Comparison of ENCODE assay signal across 27 cellular contexts in the genomic region with DNA sequence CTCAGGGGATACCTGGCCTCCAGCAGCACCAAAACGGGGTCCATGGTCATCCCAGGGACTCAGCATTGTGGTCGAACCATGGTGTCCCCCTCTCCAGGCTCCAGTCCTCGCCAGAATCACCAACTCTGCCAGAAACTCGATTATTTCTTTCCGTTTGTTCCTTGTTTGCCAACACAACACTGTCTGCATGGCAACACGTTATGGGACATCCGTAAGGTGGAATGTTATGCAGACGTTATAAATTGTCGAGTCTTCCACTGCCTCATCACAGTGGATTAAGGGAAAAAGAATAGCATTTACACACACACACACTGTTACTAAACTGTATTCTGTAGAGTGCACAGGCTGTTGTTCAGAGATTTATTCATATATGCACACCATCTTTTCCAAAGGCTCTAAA. TPM values are rescaled to one million over a fixed set of nuclear protein-coding genes. Genes with fewer than 3 reads are reported as not detected.
DNase-seq lines count a peak whose midpoint lies in the region; ATAC-seq, FAIRE-seq and TF ChIP-seq lines count a peak whose summit lies in the region.
"Had no signal": no experiment of that assay in that cellular context is flagged by ENCODE, and none has a peak within 500 bp of the region (broad histone marks: within the 10 kb centered on the region; RNA-seq: fewer than 3 reads in every experiment).

No MANE protein-coding gene starts in this region.

- no peak overlapping the region for H3K4me2 ChIP-seq in astrocyte (ENCODE audit: low read length)
- no peak overlapping the region for H3K4me2 ChIP-seq in mesenchymal stem cell (ENCODE audit: low read length, poor library complexity, severe bottlenecking)
- no peak overlapping the region for H3K4me2 ChIP-seq in HepG2 (ENCODE audit: low read depth, low read length)
- H3K4me2 ChIP-seq: A549, GM23338 had no signal

- WGBS in mesenchymal stem cell = 76% methylated on average over 9 of the region's 9 CpGs
- 71% methylated on average over 9 of the region's 9 CpGs for WGBS in HepG2 (ENCODE audit: low lambda C conversion rate)

- no peak for TF ChIP-seq RAD21 in HepG2 (CRISPR knock-in tag; IDR thresholded peaks at IDR 0.05)

- H3K27me3 Mint-ChIP-seq in astrocyte (ENCODE audit: low read depth, unreplicated experiment) = peaks cover 18% of the 10 kb centered on the region

- H3K27ac Mint-ChIP-seq in astrocyte (ENCODE audit: unreplicated experiment) = peak overlapping the region; percentile 43
- H3K27ac Mint-ChIP-seq: CD8-positive, alpha-beta T cell; GM23338; H9; HFFc6 had no signal

- no peak for TF ChIP-seq POLR2A in HepG2 (IDR thresholded peaks at IDR 0.05; ENCODE audit: insufficient read depth in 1 of 2, low read depth in 2 of 2, low read length in 2 of 2)

- no peak overlapping the region for H2BK15ac ChIP-seq in mesenchymal stem cell (ENCODE audit: low read depth, poor library complexity, severe bottlenecking)

- peaks cover 19% of the 10 kb centered on the region for H3K4me1 Mint-ChIP-seq in astrocyte (ENCODE audit: low read depth, unreplicated experiment)

- in situ Hi-C loops in HepG2 (cut with HindIII; ENCODE audit: extremely low pct_ligation_motif_present, low pct_unique_long_range_greater_than_20kb) = no loop called here

- CTCF ChIA-PET in HepG2 (lab: Yijun Ruan, JAX; ENCODE audit: low intra/inter-chr PET ratio, low total read pairs) = no interaction called here

- TF ChIP-seq CTCF in AG10803 (conservative IDR thresholded peaks at IDR 0.05; ENCODE audit: low read length) (no peak), astrocyte (IDR thresholded peaks at IDR 0.05; ENCODE audit: insufficient read depth, low read depth, low read length) (no peak), HepG2 (CRISPR knock-in tag; IDR thresholded peaks at IDR 0.05) (no peak)

- peaks cover 11% of the 10 kb centered on the region for H3K27me3 ChIP-seq in astrocyte (ENCODE audit: insufficient read depth, low read length)
- peaks cover 17 to 39% of the 10 kb centered on the region in 2 experiments for H3K27me3 ChIP-seq in mesenchymal stem cell (ENCODE audit: control insufficient read depth in 1 of 2, insufficient read depth in 1 of 2, low read length in 2 of 2)
- peaks cover 0 to 11% of the 10 kb centered on the region in 2 experiments; a peak in 2 of 5 replicates for H3K27me3 ChIP-seq in HepG2 (ENCODE audit: control insufficient read depth in 1 of 2, insufficient read depth in 2 of 2, low read length in 2 of 2)

- FAIRE-seq in astrocyte (lab: Jason Lieb, UNC) (no peak), HepG2 (lab: Jason Lieb, UNC) (no peak)
- FAIRE-seq: A549, GM12892, RCC 7860 had no signal

- no peak overlapping the region for H2AFZ ChIP-seq in astrocyte (ENCODE audit: low read depth, low read length)
- H2AFZ ChIP-seq in mesenchymal stem cell (ENCODE audit: low read depth, low read length) = no peak overlapping the region
- H2AFZ ChIP-seq in HepG2 (ENCODE audit: low read length) = no peak overlapping the region
- H2AFZ ChIP-seq: GM23338 had no signal

- peaks cover 2% of the 10 kb centered on the region for H3K36me3 Mint-ChIP-seq in astrocyte (ENCODE audit: low read depth, unreplicated experiment)

- H4K8ac ChIP-seq in mesenchymal stem cell (ENCODE audit: low read length) = no peak overlapping the region

- H3K9me3 ChIP-seq in astrocyte (ENCODE audit: insufficient read depth, low read depth, low read length) (no peaks in the 10 kb centered on the region), mesenchymal stem cell (ENCODE audit: control insufficient read depth, low read length) (no peaks in the 10 kb centered on the region), HepG2 (ENCODE audit: low read length) (no peaks in the 10 kb centered on the region)
- H3K9me3 ChIP-seq: A549, Caco-2 had no signal

- H2BK12ac ChIP-seq in mesenchymal stem cell (ENCODE audit: low read length in 2 of 2) = no peak overlapping the region

- H3K9me3 Mint-ChIP-seq in astrocyte (ENCODE audit: unreplicated experiment) = no peaks in the 10 kb centered on the region
- H3K9me3 Mint-ChIP-seq: CD8-positive, alpha-beta T cell; GM23338; H9; HFFc6 had no signal

- no peak overlapping the region for H3K4me3 ChIP-seq in AG10803 (ENCODE audit: low read length)
- no peak overlapping the region for H3K4me3 ChIP-seq in astrocyte (ENCODE audit: insufficient read depth, low read depth, low read length)
- H3K4me3 ChIP-seq in mesenchymal stem cell (ENCODE audit: insufficient read depth in 1 of 2, low read depth in 1 of 2, low read length in 2 of 2) = no peak overlapping the region
- H3K4me3 ChIP-seq in HepG2 (replicated peaks in 1 of 3; ENCODE audit: insufficient read depth in 1 of 3, low read depth in 2 of 3, low read length in 3 of 3) = no peak overlapping the region
- H3K4me3 ChIP-seq: A549, GM23338 had no signal

- H3K4me3 Mint-ChIP-seq in astrocyte (ENCODE audit: unreplicated experiment) = no peak overlapping the region
- H3K4me3 Mint-ChIP-seq: CD8-positive, alpha-beta T cell; GM23338; H9; HFFc6 had no signal

- no peaks in the 10 kb centered on the region for H4K20me1 ChIP-seq in astrocyte (ENCODE audit: insufficient read depth, low read length)
- H4K20me1 ChIP-seq in HepG2 (ENCODE audit: insufficient read depth, low read length) = 0 out of 2 replicates have a peak, but pooled peaks cover 5% of the 10 kb centered on the region

- no TSS peak for BruUV-seq in HepG2 (replicated peaks; lab: Mats Ljungman, UMichigan)

- no peak overlapping the region for H2AK5ac ChIP-seq in mesenchymal stem cell (ENCODE audit: low read length, severe bottlenecking)

- POLR2A ChIA-PET in HepG2 (lab: Yijun Ruan, JAX) = no interaction called here

- H3K9ac ChIP-seq in astrocyte (ENCODE audit: low read length) (no peak overlapping the region), mesenchymal stem cell (ENCODE audit: low read length) (peak overlapping the region; percentile 49), HepG2 (ENCODE audit: insufficient read depth, low read depth, low read length) (no peak overlapping the region)

- H3K27ac ChIP-seq in astrocyte (ENCODE audit: low read depth, low read length) (no peak overlapping the region), mesenchymal stem cell (ENCODE audit: low read length, poor library complexity, severe bottlenecking) (no peak overlapping the region), HepG2 (ENCODE audit: extremely low read length, insufficient read depth, low read length) (no peak overlapping the region)
- H3K27ac ChIP-seq: A549, C4-2B had no signal

- H3K4me1 ChIP-seq in astrocyte (ENCODE audit: insufficient read depth, low read length) (no peaks in the 10 kb centered on the region), mesenchymal stem cell (ENCODE audit: control insufficient read depth, insufficient read depth, low read depth, low read length) (peaks cover 27% of the 10 kb centered on the region), HepG2 (ENCODE audit: insufficient read depth, low read length) (peaks cover 47% of the 10 kb centered on the region)
- H3K4me1 ChIP-seq: A549 had no signal

- no peak overlapping the region for H2BK5ac ChIP-seq in mesenchymal stem cell (ENCODE audit: low read depth, low read length, poor library complexity, severe bottlenecking)

- H4K91ac ChIP-seq in mesenchymal stem cell (ENCODE audit: low read length) = no peak overlapping the region

- H3K14ac ChIP-seq in mesenchymal stem cell (ENCODE audit: low read length in 2 of 2) = no peak overlapping the region

- no peaks in the 10 kb centered on the region for H3K79me1 ChIP-seq in mesenchymal stem cell (replicated peaks; ENCODE audit: low read length, poor library complexity, severe bottlenecking)

- no peaks in the 10 kb centered on the region for H3K79me2 ChIP-seq in astrocyte (ENCODE audit: insufficient read depth, low read length)
- no peaks in the 10 kb centered on the region for H3K79me2 ChIP-seq in HepG2 (ENCODE audit: insufficient read depth, low read length)

- TF ChIP-seq EP300 in HepG2 (IDR thresholded peaks at IDR 0.05; ENCODE audit: low read depth in 2 of 2, low read length in 2 of 2) (no peak), HepG2 (CRISPR knock-in tag; IDR thresholded peaks at IDR 0.05; ENCODE audit: borderline replicate concordance) (no peak)

- intact Hi-C loops in HepG2 (cut with micrococcal nuclease; ENCODE audit: unreplicated experiment) = loop anchor here (2.0 kb wide), 1 partner anchor 71 kb away; no protein-coding TSS in a partner anchor

- no peak overlapping the region for H2BK120ac ChIP-seq in mesenchymal stem cell (ENCODE audit: low read depth, low read length)

- H3K23ac ChIP-seq in mesenchymal stem cell (ENCODE audit: low read length in 2 of 2) = no peak overlapping the region

- H3K36me3 ChIP-seq in astrocyte (ENCODE audit: insufficient read depth, low read length) (no peaks in the 10 kb centered on the region), mesenchymal stem cell (ENCODE audit: control insufficient read depth in 1 of 2, insufficient read depth in 2 of 2, low read depth in 1 of 2, low read length in 2 of 2) (peaks cover 8 to 13% of the 10 kb centered on the region in 2 experiments), HepG2 (replicated peaks in 1 of 2; ENCODE audit: control insufficient read depth in 1 of 2, insufficient read depth in 2 of 2, low read length in 2 of 2) (peaks cover 0 to 9% of the 10 kb centered on the region in 2 experiments; a peak in 2 of 5 replicates)

- H3K4ac ChIP-seq in mesenchymal stem cell (ENCODE audit: low read depth in 1 of 2, low read length in 2 of 2) = no peak overlapping the region

- H3K18ac ChIP-seq in mesenchymal stem cell (ENCODE audit: low read depth in 1 of 2, low read length in 2 of 2) = no peak overlapping the region

- DNase-seq in AG10803 (ENCODE audit: low read depth) (peak; percentile 29), GM04503 (ENCODE audit: low read depth) (peak; percentile 11), astrocyte (ENCODE audit: low read depth) (no peak), mesenchymal stem cell (no peak), HepG2 (ENCODE audit: low spot score) (no peak), NCI-H2227 (lab: John Stamatoyannopoulos, UW; ENCODE audit: unreplicated experiment) (no peak), activated gamma-delta T cell treated with Interleukin-2 at 50 U/mL for 16 hours (no peak)
- DNase-seq: Caco-2; CD8-positive, alpha-beta T cell; DMS79 treated with DMSO at 0.1 percent for 48 hours; GF-D8; H9; HFFc6; Kasumi-1; NCI-H1092 treated with DMSO at 0.1 percent for 48 hours; NCI-H1436; NCI-H187; NCI-H2081 treated with DMSO at 0.1 percent for 48 hours; NCI-H2171; NCI-H345; NCI-H510A treated with DMSO at 0.1 percent for 48 hours had no signal

- no peak for ATAC-seq in HepG2
- ATAC-seq: CD8-positive, alpha-beta T cell; GM23338; SK-N-SH treated with all-trans-retinoic acid at 6 μM for 48 hours had no signal

RNA-seq across cellular contexts. Expression of gene RPL32, which starts 52.5 kb away (rescaled TPM):
- total RNA-seq in astrocyte = 1,349 and 1,479 TPM in 2 replicates
- 1,587 TPM for polyA plus RNA-seq in mesenchymal stem cell (2013, experiment 1 of 2)
- 1,642 TPM for polyA plus RNA-seq in mesenchymal stem cell (2013, experiment 2 of 2)
- total RNA-seq in HepG2 (2016; rRNA removed; fragmentation: Illumina TruSeq; extraction: Trizol) = 1,781 and 2,179 TPM in 2 replicates
- 3,269 and 3,354 TPM in 2 replicates for total RNA-seq in HepG2 (2016; cell fraction: cytosol; rRNA removed; fragmentation: Illumina TruSeq; extraction: Trizol; ENCODE audit: low read depth)
- total RNA-seq in HepG2 (2016; cell fraction: insoluble cytoplasmic fraction; rRNA removed; fragmentation: Illumina TruSeq; extraction: Trizol) = 1,702 and 2,262 TPM in 2 replicates
- 4,253 and 4,526 TPM in 2 replicates for total RNA-seq in HepG2 (2016; cell fraction: membrane; rRNA removed; fragmentation: Illumina TruSeq; extraction: Trizol)
- total RNA-seq in HepG2 (2016; cell fraction: nucleus; rRNA removed; fragmentation: Illumina TruSeq; extraction: Trizol) = 560 and 609 TPM in 2 replicates
- polyA plus RNA-seq in HepG2 (2011; rRNA removed) = 2,268 and 2,401 TPM in 2 replicates
- 1,778 and 1,795 TPM in 2 replicates for polyA plus RNA-seq in HepG2 (2011; cell fraction: cytosol; rRNA removed)
- 459 and 538 TPM in 2 replicates for polyA plus RNA-seq in HepG2 (2011; cell fraction: nucleus; rRNA removed)
- polyA plus RNA-seq in HepG2 (2012) = 2,727 and 3,505 TPM in 2 replicates
- 4,453 and 4,819 TPM in 2 replicates for polyA plus RNA-seq in HepG2 (2016; cell fraction: cytosol; fragmentation: Illumina TruSeq; extraction: Trizol; ENCODE audit: low read depth)
- 2,446 and 2,535 TPM in 2 replicates for polyA plus RNA-seq in HepG2 (2016; cell fraction: insoluble cytoplasmic fraction; fragmentation: Illumina TruSeq; extraction: Trizol; ENCODE audit: low read depth)
- polyA plus RNA-seq in HepG2 (2016; cell fraction: membrane; fragmentation: Illumina TruSeq; extraction: Trizol; ENCODE audit: low read depth) = 4,866 and 4,953 TPM in 2 replicates
- 1,119 and 1,145 TPM in 2 replicates for polyA plus RNA-seq in HepG2 (2016; cell fraction: nucleus; fragmentation: Illumina TruSeq; extraction: Trizol; ENCODE audit: insufficient read depth, low read depth)
- polyA minus RNA-seq in HepG2 (2011; rRNA and poly(A)+ RNA removed; ENCODE audit: low replicate concordance) = 371 and 1,174 TPM in 2 replicates
- 694 and 812 TPM in 2 replicates for polyA minus RNA-seq in HepG2 (2011; cell fraction: cytosol; rRNA and poly(A)+ RNA removed)
- 216 and 257 TPM in 2 replicates for polyA minus RNA-seq in HepG2 (2011; cell fraction: nucleus; rRNA and poly(A)+ RNA removed)

Comparison
In these comparisons a context has a peak if more than half of its experiments do, and no peak if none do; other contexts are left out.
1. DNase-seq: peak in AG10803 (single experiment) and GM04503 (single experiment); none in astrocyte (single experiment), mesenchymal stem cell (single experiment), HepG2 (single experiment), NCI-H2227 (single experiment) and activated gamma-delta T cell treated with Interleukin-2 at 50 U/mL for 16 hours (single experiment).